Comparison of ENCODE assay signal across 1 cellular context in genomic region chr2:48844418-48845155, GRCh38.
TF ChIP-seq lines count a peak whose summit lies in the region.

No MANE protein-coding gene starts in this region.

TF ChIP-seq in GM23338, 12 proteins besides CTCF, POLR2A, EP300 and RAD21 (continued from another document):
- TF ChIP-seq REST (IDR thresholded peaks at IDR 0.05; ENCODE audit: unreplicated experiment): no peak
